ENCODE assay signal across 36 cellular contexts in genomic region chr3:66158933-66159332, GRCh38.
"Had no signal": no experiment of that assay in that cellular context is flagged by ENCODE, and none has a peak within 500 bp of the region (broad histone marks: within the 10 kb centered on the region; RNA-seq: fewer than 3 reads in every experiment).

No MANE protein-coding gene starts in this region.

- H3K27me3 Mint-ChIP-seq: activated CD4-positive, alpha-beta memory T cell treated with anti-CD3 and anti-CD28 coated beads, Interleukin-2, amount 10 ng/mL, durations not matched to agents 7 days and 5 days; activated CD4-positive, alpha-beta T cell treated with anti-CD3 and anti-CD28 coated beads, Interleukin-2, amount 10 ng/mL, durations not matched to agents 7 days and 5 days had no signal

- H3K4me3 ChIP-seq: adrenal gland, body of pancreas, breast epithelium had no signal

- H3K4me1 Mint-ChIP-seq: activated CD4-positive, alpha-beta memory T cell treated with anti-CD3 and anti-CD28 coated beads, Interleukin-2, amount 10 ng/mL, durations not matched to agents 7 days and 5 days; activated CD4-positive, alpha-beta T cell treated with anti-CD3 and anti-CD28 coated beads for 36 hours; activated CD4-positive, alpha-beta T cell treated with anti-CD3 and anti-CD28 coated beads, Interleukin-2, amount 10 ng/mL, durations not matched to agents 7 days and 5 days; activated CD8-positive, alpha-beta memory T cell treated with anti-CD3 and anti-CD28 coated beads, Interleukin-2, amount 10 ng/mL, durations not matched to agents 7 days and 5 days; activated naive CD8-positive, alpha-beta T cell treated with anti-CD3 and anti-CD28 coated beads for 36 hours; activated T-helper 17 cell treated with anti-CD3 and anti-CD28 coated beads, Interleukin-2, amount 50 U/mL, for 72 hours had no signal

- H3K9me3 Mint-ChIP-seq: activated CD4-positive, alpha-beta memory T cell treated with anti-CD3 and anti-CD28 coated beads, Interleukin-2, amount 10 ng/mL, durations not matched to agents 7 days and 5 days; activated CD4-positive, alpha-beta T cell treated with anti-CD3 and anti-CD28 coated beads, Interleukin-2, amount 10 ng/mL, durations not matched to agents 7 days and 5 days; activated naive CD4-positive, alpha-beta T cell treated with anti-CD3 and anti-CD28 coated beads for 36 hours; activated naive CD4-positive, alpha-beta T cell treated with anti-CD3 and anti-CD28 coated beads, Interleukin-2, amount 50 U/mL, for 72 hours; activated naive CD8-positive, alpha-beta T cell treated with anti-CD3 and anti-CD28 coated beads for 36 hours; activated T-cell treated with anti-CD3 and anti-CD28 coated beads, Interleukin-2, amount 50 U/mL, for 24 hours; activated T-helper 1 cell treated with anti-CD3 and anti-CD28 coated beads, Interleukin-12 subunit alpha, Interleukin-12 subunit beta, Interleukin-2, Interleukin-4 antibody, amounts not matched to agents 30 ng/mL and 10 ng/mL and 1 ng/mL, durations not matched to agents 14 hours and 24 hours and 36 hours; activated T-helper 17 cell treated with anti-CD3 and anti-CD28 coated beads, Interleukin-2, amount 50 U/mL, for 72 hours; T-helper 1 cell treated with Interleukin-12 subunit alpha and Interleukin-12 subunit beta and Interleukin-4 antibody, amounts not matched to agents 30 μg/mL and 1 μg/mL, for 36 hours; T-helper 2 cell treated with Interferon-gamma antibody and Interleukin-4, amounts not matched to agents 5 μg/mL and 100 μg/mL, for 36 hours had no signal

- H3K27ac Mint-ChIP-seq: activated CD4-positive, alpha-beta memory T cell treated with anti-CD3 and anti-CD28 coated beads, Interleukin-2, amount 10 ng/mL, durations not matched to agents 7 days and 5 days; activated CD4-positive, alpha-beta T cell treated with anti-CD3 and anti-CD28 coated beads for 36 hours; activated CD4-positive, alpha-beta T cell treated with anti-CD3 and anti-CD28 coated beads, Interleukin-2, amount 10 ng/mL, durations not matched to agents 7 days and 5 days; activated CD8-positive, alpha-beta memory T cell treated with anti-CD3 and anti-CD28 coated beads, Interleukin-2, amount 10 ng/mL, durations not matched to agents 7 days and 5 days; activated CD8-positive, alpha-beta T cell treated with anti-CD3 and anti-CD28 coated beads, Interleukin-2, amount 10 ng/mL, durations not matched to agents 7 days and 5 days; activated naive CD4-positive, alpha-beta T cell treated with anti-CD3 and anti-CD28 coated beads for 36 hours; activated naive CD4-positive, alpha-beta T cell treated with anti-CD3 and anti-CD28 coated beads, Interleukin-2, amount 50 U/mL, for 72 hours; activated naive CD8-positive, alpha-beta T cell treated with anti-CD3 and anti-CD28 coated beads for 36 hours; activated T-cell treated with anti-CD3 and anti-CD28 coated beads, Interleukin-2, amount 50 U/mL, for 24 hours; activated T-helper 1 cell treated with anti-CD3 and anti-CD28 coated beads, Interleukin-12 subunit alpha, Interleukin-12 subunit beta, Interleukin-2, Interleukin-4 antibody, amounts not matched to agents 30 ng/mL and 10 ng/mL and 1 ng/mL, durations not matched to agents 14 hours and 24 hours and 36 hours; activated T-helper 17 cell treated with anti-CD3 and anti-CD28 coated beads, Interleukin-2, amount 50 U/mL, for 72 hours; T-helper 1 cell treated with Interleukin-12 subunit alpha and Interleukin-12 subunit beta and Interleukin-4 antibody, amounts not matched to agents 30 μg/mL and 1 μg/mL, for 36 hours; T-helper 2 cell treated with Interferon-gamma antibody and Interleukin-4, amounts not matched to agents 5 μg/mL and 100 μg/mL, for 36 hours had no signal

- H3K36me3 Mint-ChIP-seq: activated CD8-positive, alpha-beta memory T cell treated with anti-CD3 and anti-CD28 coated beads, Interleukin-2, amount 10 ng/mL, durations not matched to agents 7 days and 5 days; activated naive CD4-positive, alpha-beta T cell treated with anti-CD3 and anti-CD28 coated beads, Interleukin-2, amount 50 U/mL, for 72 hours; activated naive CD8-positive, alpha-beta T cell treated with anti-CD3 and anti-CD28 coated beads for 36 hours had no signal

- H3K4me3 Mint-ChIP-seq: activated CD4-positive, alpha-beta memory T cell treated with anti-CD3 and anti-CD28 coated beads, Interleukin-2, amount 10 ng/mL, durations not matched to agents 7 days and 5 days; activated CD4-positive, alpha-beta T cell treated with anti-CD3 and anti-CD28 coated beads for 36 hours; activated CD4-positive, alpha-beta T cell treated with anti-CD3 and anti-CD28 coated beads, Interleukin-2, amount 10 ng/mL, durations not matched to agents 7 days and 5 days; activated CD8-positive, alpha-beta memory T cell treated with anti-CD3 and anti-CD28 coated beads, Interleukin-2, amount 10 ng/mL, durations not matched to agents 7 days and 5 days; activated CD8-positive, alpha-beta T cell treated with anti-CD3 and anti-CD28 coated beads, Interleukin-2, amount 10 ng/mL, durations not matched to agents 7 days and 5 days; activated naive CD4-positive, alpha-beta T cell treated with anti-CD3 and anti-CD28 coated beads for 36 hours; activated naive CD8-positive, alpha-beta T cell treated with anti-CD3 and anti-CD28 coated beads for 36 hours; activated T-cell treated with anti-CD3 and anti-CD28 coated beads, Interleukin-2, amount 50 U/mL, for 24 hours; activated T-helper 1 cell treated with anti-CD3 and anti-CD28 coated beads, Interleukin-12 subunit alpha, Interleukin-12 subunit beta, Interleukin-2, Interleukin-4 antibody, amounts not matched to agents 30 ng/mL and 10 ng/mL and 1 ng/mL, durations not matched to agents 14 hours and 24 hours and 36 hours; activated T-helper 17 cell treated with anti-CD3 and anti-CD28 coated beads, Interleukin-2, amount 50 U/mL, for 72 hours; T-helper 1 cell treated with Interleukin-12 subunit alpha and Interleukin-12 subunit beta and Interleukin-4 antibody, amounts not matched to agents 30 μg/mL and 1 μg/mL, for 36 hours; T-helper 2 cell treated with Interferon-gamma antibody and Interleukin-4, amounts not matched to agents 5 μg/mL and 100 μg/mL, for 36 hours had no signal

- H3K36me3 ChIP-seq: adrenal gland, brain microvascular endothelial cell, breast epithelium had no signal

- H3K4me1 ChIP-seq: adrenal gland, body of pancreas, breast epithelium had no signal

- H3K27ac ChIP-seq: adrenal gland, body of pancreas, brain microvascular endothelial cell, breast epithelium, VCaP had no signal

- ATAC-seq: activated CD4-positive, alpha-beta T cell treated with anti-CD3 and anti-CD28 coated beads for 36 hours; activated CD4-positive, CD25-positive, alpha-beta regulatory T cell treated with anti-CD3 and anti-CD28 coated beads, Interleukin-2, amount 50 U/mL, for 24 hours; activated CD8-positive, alpha-beta memory T cell treated with anti-CD3 and anti-CD28 coated beads, Interleukin-2, amount 10 ng/mL, durations not matched to agents 7 days and 5 days; activated CD8-positive, alpha-beta T cell treated with anti-CD3 and anti-CD28 coated beads, Interleukin-2, amount 10 ng/mL, durations not matched to agents 7 days and 5 days; activated naive CD4-positive, alpha-beta T cell treated with anti-CD3 and anti-CD28 coated beads, Interleukin-2, amount 50 U/mL, for 72 hours; activated T-helper 17 cell treated with anti-CD3 and anti-CD28 coated beads, Interleukin-2, amount 50 U/mL, for 72 hours; body of pancreas had no signal

- H3K27me3 ChIP-seq: body of pancreas, brain microvascular endothelial cell, breast epithelium had no signal

- DNase-seq: activated CD4-positive, alpha-beta memory T cell treated with anti-CD3 and anti-CD28 coated beads, Interleukin-2, amount 10 ng/mL, durations not matched to agents 7 days and 5 days; activated CD4-positive, alpha-beta T cell treated with anti-CD3 and anti-CD28 coated beads for 1 hour; activated CD4-positive, alpha-beta T cell treated with anti-CD3 and anti-CD28 coated beads for 36 hours; activated CD4-positive, alpha-beta T cell treated with anti-CD3 and anti-CD28 coated beads for 48 hours; activated CD4-positive, alpha-beta T cell treated with anti-CD3 and anti-CD28 coated beads, Interleukin-2, amount 10 ng/mL, durations not matched to agents 7 days and 5 days; activated CD4-positive, alpha-beta T cell treated with anti-CD3 and anti-CD28 coated beads, Interleukin-2, amount 50 U/mL, for 48 hours; activated CD4-positive, CD25-positive, alpha-beta regulatory T cell; activated CD8-positive, alpha-beta memory T cell treated with anti-CD3 and anti-CD28 coated beads for 24 hours; activated CD8-positive, alpha-beta memory T cell treated with anti-CD3 and anti-CD28 coated beads, Interleukin-2, amount 10 ng/mL, durations not matched to agents 7 days and 5 days; activated CD8-positive, alpha-beta memory T cell treated with anti-CD3 and anti-CD28 coated beads, Interleukin-2, amount 50 U/mL, for 48 hours; activated CD8-positive, alpha-beta T cell treated with anti-CD3 and anti-CD28 coated beads, Interleukin-2, amount 10 ng/mL, durations not matched to agents 7 days and 5 days; activated effector memory CD4-positive, alpha-beta T cell treated with anti-CD3 and anti-CD28 coated beads, Interleukin-2, amount 50 U/mL, for 16 hours; activated gamma-delta T cell treated with Interleukin-2 at 50 U/mL for 16 hours; activated naive CD4-positive, alpha-beta T cell; activated naive CD4-positive, alpha-beta T cell treated with anti-CD3 and anti-CD28 coated beads for 36 hours; activated naive CD4-positive, alpha-beta T cell treated with anti-CD3 and anti-CD28 coated beads, Interleukin-2, amount 50 U/mL, for 16 hours; activated naive CD8-positive, alpha-beta T cell treated with anti-CD3 and anti-CD28 coated beads for 36 hours; activated T-cell treated with anti-CD3 and anti-CD28 coated beads, Interleukin-2, amount 50 U/mL, for 24 hours; activated T-cell treated with anti-CD3 and anti-CD28 coated beads, Interleukin-2, amount 50 U/mL, for 48 hours; adrenal gland; amniotic stem cell; aorta; body of pancreas; brain microvascular endothelial cell; central memory CD4-positive, alpha-beta T cell; T-helper 1 cell; T-helper 2 cell; T-helper 9 cell had no signal

- H3K9me3 ChIP-seq: adrenal gland, body of pancreas, breast epithelium had no signal
